Comparison of ENCODE assay signal across 1 cellular context in the genomic region with DNA sequence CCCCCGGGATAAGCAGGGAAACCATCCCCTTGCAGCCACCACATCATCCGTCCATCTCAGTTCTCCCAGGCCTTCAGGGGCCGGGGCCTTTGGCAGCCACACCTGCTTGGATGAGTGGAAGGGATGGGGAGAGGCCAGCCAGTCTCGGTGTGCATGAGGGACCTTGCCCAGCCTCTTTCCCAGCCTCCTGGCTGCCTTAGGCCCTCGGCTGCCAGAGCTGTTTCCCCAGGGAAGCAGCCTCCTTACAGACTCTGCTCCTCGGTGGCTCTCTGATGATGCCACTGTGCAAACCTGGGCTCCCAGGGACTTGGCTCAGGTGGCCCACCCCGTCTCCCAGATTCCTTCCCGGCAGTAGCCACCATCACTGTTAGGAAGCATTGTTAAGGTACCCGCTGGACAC.
TF ChIP-seq lines count a peak whose summit lies in the region.

No MANE protein-coding gene starts in this region.

TF ChIP-seq in H1, 55 proteins besides CTCF, POLR2A, EP300 and RAD21:
- TF ChIP-seq POU5F1 (IDR thresholded peaks at IDR 0.05; ENCODE audit: low read depth, low read length) (no peak), JUND (IDR thresholded peaks at IDR 0.05; ENCODE audit: low read length) (no peak), TAF1 (IDR thresholded peaks at IDR 0.05; ENCODE audit: low read depth, low read length) (no peak), SIX5 (IDR thresholded peaks at IDR 0.05; ENCODE audit: low read depth, low read length) (no peak), SP4 (IDR thresholded peaks at IDR 0.05; ENCODE audit: low read length) (no peak), JUN (IDR thresholded peaks at IDR 0.05; ENCODE audit: low read depth, low read length) (no peak), E2F6 (IDR thresholded peaks at IDR 0.05) (no peak), ATF3 (IDR thresholded peaks at IDR 0.05; ENCODE audit: insufficient read depth, low read depth, low read length) (no peak), SAP30 (IDR thresholded peaks at IDR 0.05; ENCODE audit: insufficient read depth, insufficient replicate concordance, low read length) (no peak), KDM4A (IDR thresholded peaks at IDR 0.05; ENCODE audit: low read depth, low read length, severe bottlenecking) (no peak), YY1 (IDR thresholded peaks at IDR 0.05; ENCODE audit: low read depth, low read length) (no peak), BRCA1 (IDR thresholded peaks at IDR 0.05; ENCODE audit: low read depth, low read length) (no peak), CREB1 (IDR thresholded peaks at IDR 0.05) (no peak), SIRT6 (IDR thresholded peaks at IDR 0.05; ENCODE audit: low read length) (no peak), FOSL1 (IDR thresholded peaks at IDR 0.05; ENCODE audit: insufficient read depth, low read depth, low read length) (no peak), NRF1 (IDR thresholded peaks at IDR 0.05; ENCODE audit: low read depth, low read length) (no peak), TEAD4 (IDR thresholded peaks at IDR 0.05; ENCODE audit: low read depth, low read length) (no peak), RNF2 (IDR thresholded peaks at IDR 0.05; ENCODE audit: borderline replicate concordance, low read depth, low read length, missing control alignments, poor library complexity, severe bottlenecking) (no peak)
